ENCODE assay signal across 8 cellular contexts in genomic region chrX:65035451-65035779, GRCh38. TPM values are rescaled to one million over a fixed set of nuclear protein-coding genes. Genes with fewer than 3 reads are reported as not detected.
DNase-seq lines count a peak whose midpoint lies in the region; ATAC-seq and TF ChIP-seq lines count a peak whose summit lies in the region.

No MANE protein-coding gene starts in this region.

- peak overlapping the region; percentile 81 for H3K4me3 ChIP-seq in adipocyte (ENCODE audit: low read length)
- peak overlapping the region; percentile 77 for H3K4me3 ChIP-seq in iPS-15b (ENCODE audit: low read depth, low read length)
- peak overlapping the region; percentile 33 to 80 (median 51) for H3K4me3 ChIP-seq in spleen

- DNase-seq in ELR (ENCODE audit: low read depth) = peak; percentile 29
- peak; percentile 47 for DNase-seq in adipocyte (ENCODE audit: low read depth)
- peak; percentile 77 for DNase-seq in spleen
- no peak for DNase-seq in NCI-H2029 treated with DMSO at 0.1 percent for 48 hours (lab: John Stamatoyannopoulos, UW)
- no peak for DNase-seq in NCI-H2171 treated with DMSO at 0.1 percent for 48 hours (lab: John Stamatoyannopoulos, UW)

- H3K27me3 ChIP-seq in adipocyte (replicated peaks; ENCODE audit: control insufficient read depth, insufficient read depth, low read length) (no peaks in the 10 kb centered on the region), iPS-15b (ENCODE audit: control insufficient read depth, insufficient read depth, low read length) (no peaks in the 10 kb centered on the region), spleen (replicated peaks in 1 of 7) (peaks cover 0 to 12% (median 3%) of the 10 kb centered on the region in 7 donors)

- H3K27ac ChIP-seq in spleen = peak overlapping the region; percentile 37 to 88 (median 80)

- TF ChIP-seq POLR2A in spleen (IDR thresholded peaks at IDR 0.05) = no peak

- ATAC-seq in GM19463 (IDR thresholded peaks at IDR 0.05; ENCODE audit: unreplicated experiment) (peak; percentile 24), HG03565 (IDR thresholded peaks at IDR 0.05; ENCODE audit: unreplicated experiment) (peak; percentile 15)

- H3K9ac ChIP-seq in adipocyte (ENCODE audit: low read length) (peak overlapping the region; percentile 80), iPS-15b (ENCODE audit: low read depth, low read length) (peak overlapping the region; percentile 76)

- intact Hi-C loops in spleen (cut with DNase I; ENCODE audit: low total_unique reads) = no loop called here

- H3K9me3 ChIP-seq in adipocyte (ENCODE audit: control insufficient read depth, low read length) = no peaks in the 10 kb centered on the region
- no peaks in the 10 kb centered on the region for H3K9me3 ChIP-seq in iPS-15b (ENCODE audit: control insufficient read depth, insufficient read depth, low read length)
- no peaks in the 10 kb centered on the region for H3K9me3 ChIP-seq in spleen

- H3K36me3 ChIP-seq in adipocyte (ENCODE audit: control insufficient read depth, insufficient read depth, low read length, severe bottlenecking) = no peaks in the 10 kb centered on the region
- no peaks in the 10 kb centered on the region for H3K36me3 ChIP-seq in iPS-15b (ENCODE audit: control insufficient read depth, insufficient read depth, low read length)
- H3K36me3 ChIP-seq in spleen = no peaks in the 10 kb centered on the region

- WGBS in spleen, 5 donors = 1 to 43% (median 10%) methylated on average over 4 to 15 of the region's 15 CpGs

- H3K4me1 ChIP-seq in adipocyte (ENCODE audit: control insufficient read depth, insufficient read depth, low read length) = no peaks in the 10 kb centered on the region
- no peaks in the 10 kb centered on the region for H3K4me1 ChIP-seq in iPS-15b (ENCODE audit: control insufficient read depth, insufficient read depth, low read length)
- H3K4me1 ChIP-seq in spleen = peaks cover 0 to 24% (median 0%) of the 10 kb centered on the region in 6 donors

- no peak for TF ChIP-seq CTCF in spleen (IDR thresholded peaks at IDR 0.05 in 8 of 11, conservative IDR thresholded peaks at IDR 0.05 in 3 of 11)

RNA-seq across cellular contexts. Expression of gene ZC3H12B, which starts 0.8 kb away (rescaled TPM):
- total RNA-seq in spleen = 1 to 10 TPM in 5 of 7 donors, under 1 TPM in 2; 0.52 to 2.2 (median 1.1) TPM
- polyA plus RNA-seq in spleen = under 1 TPM; 0.22 to 0.26 (median 0.23) TPM

RNA-seq across cellular contexts. Expression of gene ZC4H2, which starts 59.2 kb away (rescaled TPM):
- total RNA-seq in spleen = 10 to 100 TPM in 2 of 7 donors, 1 to 10 TPM in 5; 6.8 to 16.9 (median 8.5) TPM
- 1 to 10 TPM; 4.2 to 4.8 (median 4.2) TPM for polyA plus RNA-seq in spleen

Comparison
In these comparisons a context has a peak if more than half of its experiments do, and no peak if none do; other contexts are left out.
1. DNase-seq: peak in ELR (single experiment), adipocyte (single experiment) and spleen (single experiment); none in NCI-H2029 treated with DMSO at 0.1 percent for 48 hours (single experiment) and NCI-H2171 treated with DMSO at 0.1 percent for 48 hours (single experiment).
2. Peak in every context shown above with its lines, with median percentiles within 50 percentile points of each other: H3K4me3 ChIP-seq.